ENCODE assay signal across 8 cellular contexts in genomic region chr4:3532714-3533336, GRCh38. TPM values are rescaled to one million over a fixed set of nuclear protein-coding genes. Genes with fewer than 3 reads are reported as not detected.
DNase-seq lines count a peak whose midpoint lies in the region; ATAC-seq, FAIRE-seq and TF ChIP-seq lines count a peak whose summit lies in the region.

No MANE protein-coding gene starts in this region.

- H3K27ac ChIP-seq in CD4-positive, CD25-positive, alpha-beta regulatory T cell (ENCODE audit: insufficient read depth, low read length, poor library complexity, severe bottlenecking) = peak overlapping the region; percentile 61
- H3K27ac ChIP-seq in lung (ENCODE audit: low read depth in 1 of 2, low read length in 1 of 2) = no peak overlapping the region
- H3K27ac ChIP-seq in uterus = peak overlapping the region in 1 of 2 donors; percentile 7

- peaks cover 4% of the 10 kb centered on the region for H3K36me3 Mint-ChIP-seq in CD4-positive, CD25-positive, alpha-beta regulatory T cell

- ATAC-seq in CD4-positive, CD25-positive, alpha-beta regulatory T cell (ENCODE audit: low read depth in 2 of 2) = no peak
- ATAC-seq in HG02970 (IDR thresholded peaks at IDR 0.05; ENCODE audit: low FRiP score, unreplicated experiment) (peak; percentile 6), lung (ENCODE audit: insufficient read depth, low FRiP score) (peak; percentile 45), GM21737 (IDR thresholded peaks at IDR 0.05; ENCODE audit: unreplicated experiment) (no peak)

- DNase-seq in CD4-positive, CD25-positive, alpha-beta regulatory T cell = no peak
- DNase-seq in bronchial epithelial cell (ENCODE audit: low read depth) = no peak
- no peak for DNase-seq in lung (ENCODE audit: low spot score)
- DNase-seq in uterus = no peak
- DNase-seq in AG20443 (ENCODE audit: low spot score) = no peak
- no peak for DNase-seq in cerebellar cortex (ENCODE audit: low spot score)

- H3K27ac Mint-ChIP-seq in CD4-positive, CD25-positive, alpha-beta regulatory T cell = peak overlapping the region in 1 of 3 donors; percentile 98

- no peaks in the 10 kb centered on the region for H3K9me3 ChIP-seq in CD4-positive, CD25-positive, alpha-beta regulatory T cell (ENCODE audit: control insufficient read depth in 2 of 2, low read length in 2 of 2)
- H3K9me3 ChIP-seq in lung (ENCODE audit: control insufficient read depth in 2 of 2, insufficient read depth in 1 of 2, low read length in 1 of 2) (peaks cover 0 to 2% of the 10 kb centered on the region in 2 donors), uterus (no peaks in the 10 kb centered on the region)

- H3K4me3 ChIP-seq in CD4-positive, CD25-positive, alpha-beta regulatory T cell (ENCODE audit: low read depth, low read length) = no peak overlapping the region
- H3K4me3 ChIP-seq in bronchial epithelial cell (ENCODE audit: low read depth, low read length) (peak overlapping the region; percentile 91), lung (peak overlapping the region; percentile 55), uterus (peak overlapping the region; percentile 77 to 86)

- peaks cover 24% of the 10 kb centered on the region for H3K4me1 ChIP-seq in CD4-positive, CD25-positive, alpha-beta regulatory T cell (ENCODE audit: control insufficient read depth, insufficient read depth, low read length, poor library complexity, severe bottlenecking)
- peaks cover 12 to 19% of the 10 kb centered on the region in 2 donors for H3K4me1 ChIP-seq in lung (ENCODE audit: control insufficient read depth in 2 of 2, insufficient read depth in 2 of 2, low read length in 2 of 2)
- H3K4me1 ChIP-seq in uterus = peaks cover 0 to 11% of the 10 kb centered on the region in 2 donors

- TF ChIP-seq CTCF in bronchial epithelial cell (IDR thresholded peaks at IDR 0.05; ENCODE audit: insufficient read depth, low read length, severe bottlenecking) (no peak), lung (IDR thresholded peaks at IDR 0.05; ENCODE audit: control extremely low read depth, extremely low read depth) (no peak), uterus (IDR thresholded peaks at IDR 0.05) (no peak)

- peaks cover 10% of the 10 kb centered on the region for H3K36me3 ChIP-seq in CD4-positive, CD25-positive, alpha-beta regulatory T cell (ENCODE audit: control insufficient read depth, insufficient read depth, low read length)
- H3K36me3 ChIP-seq in bronchial epithelial cell (ENCODE audit: control insufficient read depth, insufficient read depth, low read length) (peaks cover 15% of the 10 kb centered on the region), lung (ENCODE audit: control insufficient read depth in 2 of 2, insufficient read depth in 2 of 2, low read length in 2 of 2) (peaks cover 0 to 8% of the 10 kb centered on the region in 2 donors), uterus (no peaks in the 10 kb centered on the region)

- WGBS in lung, 2 donors = 7 to 11% methylated on average over 41 to 42 of the region's 42 CpGs

- intact Hi-C loops in uterus (cut with DNase I; ENCODE audit: low total_unique reads) = loop anchor here (5.0 kb wide), 1 partner anchor 241 kb away; the partner anchor contains the start of gene RGS12

- no peaks in the 10 kb centered on the region for H3K27me3 Mint-ChIP-seq in CD4-positive, CD25-positive, alpha-beta regulatory T cell

- H3K27me3 ChIP-seq in CD4-positive, CD25-positive, alpha-beta regulatory T cell (ENCODE audit: control insufficient read depth, insufficient read depth, low read length) = no peaks in the 10 kb centered on the region
- H3K27me3 ChIP-seq in bronchial epithelial cell (ENCODE audit: control insufficient read depth, insufficient read depth, low read length) (no peaks in the 10 kb centered on the region), lung (ENCODE audit: control insufficient read depth, insufficient read depth) (no peaks in the 10 kb centered on the region), uterus (no peaks in the 10 kb centered on the region)

- peaks cover 0 to 7% (median 0%) of the 10 kb centered on the region in 7 donors for H3K9me3 Mint-ChIP-seq in CD4-positive, CD25-positive, alpha-beta regulatory T cell

- H3K4me1 Mint-ChIP-seq in CD4-positive, CD25-positive, alpha-beta regulatory T cell = peaks cover 5 to 43% (median 23%) of the 10 kb centered on the region in 4 donors

- H3K4me3 Mint-ChIP-seq in CD4-positive, CD25-positive, alpha-beta regulatory T cell = peak overlapping the region; percentile 91 to 99 (median 98)

- no peak for FAIRE-seq in bronchial epithelial cell (lab: Jason Lieb, UNC)

- no peak for TF ChIP-seq POLR2A in uterus (IDR thresholded peaks at IDR 0.05)

RNA-seq across cellular contexts. Expression of gene LRPAP1, which starts 0.6 kb away (rescaled TPM):
- 99.2 TPM for total RNA-seq in CD4-positive, CD25-positive, alpha-beta regulatory T cell
- 100 to 1,000 TPM in 1 of 4 donors, 10 to 100 TPM in 3; 78.4 to 111 (median 95.1) TPM for polyA plus RNA-seq in CD4-positive, CD25-positive, alpha-beta regulatory T cell
- total RNA-seq in bronchial epithelial cell (53.7 and 106 TPM in 2 replicates), lung (100 to 1,000 TPM; 177 to 238 TPM), uterus (100 to 1,000 TPM in 3 of 4 donors, 1 to 10 TPM in 1; 8.8 to 260 (median 164) TPM)
- polyA plus RNA-seq in lung = 100 to 1,000 TPM in 1 of 2 donors, 10 to 100 TPM in 1; 46.1 to 289 TPM

Comparison
In these comparisons a context has a peak if more than half of its experiments do, and no peak if none do; other contexts are left out.
1. ATAC-seq: peak in HG02970 (single experiment) and lung (single experiment); none in CD4-positive, CD25-positive, alpha-beta regulatory T cell (0 of 2) and GM21737 (single experiment).